ENCODE assay signal across 11 cellular contexts in genomic region chr1:224333939-224334701, GRCh38. TPM values are rescaled to one million over a fixed set of nuclear protein-coding genes. Genes with fewer than 3 reads are reported as not detected.
DNase-seq lines count a peak whose midpoint lies in the region; ATAC-seq and TF ChIP-seq lines count a peak whose summit lies in the region.
"Had no signal": no experiment of that assay in that cellular context is flagged by ENCODE, and none has a peak within 500 bp of the region (broad histone marks: within the 10 kb centered on the region; RNA-seq: fewer than 3 reads in every experiment).

No MANE protein-coding gene starts in this region.

- H3K9me3 Mint-ChIP-seq in activated CD4-positive, alpha-beta T cell treated with anti-CD3 and anti-CD28 coated beads, Interleukin-2, amount 10 ng/mL, durations not matched to agents 7 days and 5 days: peaks cover 6% of the 10 kb centered on the region
- no peaks in the 10 kb centered on the region for H3K9me3 Mint-ChIP-seq in activated naive CD8-positive, alpha-beta T cell treated with anti-CD3 and anti-CD28 coated beads, Interleukin-2, amount 10 ng/mL, durations not matched to agents 7 days and 5 days
- H3K9me3 Mint-ChIP-seq in stimulated activated effector memory CD8-positive, alpha-beta T cell treated with anti-CD3 and anti-CD28 coated beads, Interleukin-12 subunit alpha, Interleukin-12 subunit beta, amount 100 ng/mL, for 72 hours: no peaks in the 10 kb centered on the region

- H3K9me3 ChIP-seq in gastroesophageal sphincter: no peaks in the 10 kb centered on the region
- H3K9me3 ChIP-seq: thoracic aorta had no signal

- H3K36me3 ChIP-seq in gastroesophageal sphincter: no peaks in the 10 kb centered on the region
- H3K36me3 ChIP-seq: thoracic aorta had no signal

- CTCF ChIA-PET in activated CD4-positive, alpha-beta T cell treated with anti-CD3 and anti-CD28 coated beads, Interleukin-2, amount 10 ng/mL, durations not matched to agents 7 days and 5 days (lab: Charles Lee): interaction anchor here (0.6 to 1.6 kb wide), 12 partner anchors 12 to 218 kb away, joined by 3 to 7 read pairs (median 3); no protein-coding TSS in a partner anchor

- H3K4me3 ChIP-seq in NB4 (ENCODE audit: low read depth, low read length) (no peak overlapping the region), gastroesophageal sphincter (no peak overlapping the region)
- H3K4me3 ChIP-seq: skin epidermis, thoracic aorta had no signal

- WGBS in gastroesophageal sphincter (ENCODE audit: low coverage in 1 of 2), 2 donors: 32 to 37% methylated on average over 4 to 5 of the region's 5 CpGs

- no peak for TF ChIP-seq CTCF in NB4 (IDR thresholded peaks at IDR 0.05; ENCODE audit: low read depth, low read length)
- no peak for TF ChIP-seq CTCF in gastroesophageal sphincter (IDR thresholded peaks at IDR 0.05)

- H3K27me3 ChIP-seq in gastroesophageal sphincter: peaks cover 6% of the 10 kb centered on the region

- no peak overlapping the region for H3K27ac ChIP-seq in gastroesophageal sphincter
- H3K27ac ChIP-seq: skin epidermis, thoracic aorta had no signal

- peak overlapping the region; percentile 21 for H3K27ac Mint-ChIP-seq in activated CD4-positive, alpha-beta T cell treated with anti-CD3 and anti-CD28 coated beads, Interleukin-2, amount 10 ng/mL, durations not matched to agents 7 days and 5 days
- peak overlapping the region; percentile 82 for H3K27ac Mint-ChIP-seq in activated naive CD8-positive, alpha-beta T cell treated with anti-CD3 and anti-CD28 coated beads, Interleukin-2, amount 10 ng/mL, durations not matched to agents 7 days and 5 days
- peak overlapping the region; percentile 53 for H3K27ac Mint-ChIP-seq in stimulated activated effector memory CD8-positive, alpha-beta T cell treated with anti-CD3 and anti-CD28 coated beads, Interleukin-12 subunit alpha, Interleukin-12 subunit beta, amount 100 ng/mL, for 72 hours

- POLR2A ChIA-PET in activated CD4-positive, alpha-beta T cell treated with anti-CD3 and anti-CD28 coated beads, Interleukin-2, amount 10 ng/mL, durations not matched to agents 7 days and 5 days (lab: Charles Lee): interaction anchor here (0.7 kb wide), 1 partner anchor 218 kb away, joined by 3 read pairs; no protein-coding TSS in a partner anchor
- POLR2A ChIA-PET in activated naive CD8-positive, alpha-beta T cell treated with anti-CD3 and anti-CD28 coated beads, Interleukin-2, amount 10 ng/mL, durations not matched to agents 7 days and 5 days (lab: Charles Lee): interaction anchor here (0.6 to 2.0 kb wide), 6 partner anchors 24 to 218 kb away, joined by 3 to 9 read pairs (median 3); partner anchors contain the start of gene DEGS1

- TF ChIP-seq POLR2A in NB4 (IDR thresholded peaks at IDR 0.05; ENCODE audit: extremely low read depth, insufficient read length) (no peak), gastroesophageal sphincter (IDR thresholded peaks at IDR 0.05) (no peak)

- H3K4me1 ChIP-seq in gastroesophageal sphincter: peaks cover 0 to 15% (median 8%) of the 10 kb centered on the region in 3 donors

- TF ChIP-seq EP300 in gastroesophageal sphincter (IDR thresholded peaks at IDR 0.05): no peak

- no peaks in the 10 kb centered on the region for H3K36me3 Mint-ChIP-seq in activated CD4-positive, alpha-beta T cell treated with anti-CD3 and anti-CD28 coated beads, Interleukin-2, amount 10 ng/mL, durations not matched to agents 7 days and 5 days (ENCODE audit: low read depth)
- peaks cover 4% of the 10 kb centered on the region for H3K36me3 Mint-ChIP-seq in activated naive CD8-positive, alpha-beta T cell treated with anti-CD3 and anti-CD28 coated beads, Interleukin-2, amount 10 ng/mL, durations not matched to agents 7 days and 5 days
- no peaks in the 10 kb centered on the region for H3K36me3 Mint-ChIP-seq in stimulated activated effector memory CD8-positive, alpha-beta T cell treated with anti-CD3 and anti-CD28 coated beads, Interleukin-12 subunit alpha, Interleukin-12 subunit beta, amount 100 ng/mL, for 72 hours

- H3K4me1 Mint-ChIP-seq in activated CD4-positive, alpha-beta T cell treated with anti-CD3 and anti-CD28 coated beads, Interleukin-2, amount 10 ng/mL, durations not matched to agents 7 days and 5 days: peaks cover 33% of the 10 kb centered on the region
- H3K4me1 Mint-ChIP-seq in activated naive CD8-positive, alpha-beta T cell treated with anti-CD3 and anti-CD28 coated beads, Interleukin-2, amount 10 ng/mL, durations not matched to agents 7 days and 5 days: peaks cover 27% of the 10 kb centered on the region
- peaks cover 22% of the 10 kb centered on the region for H3K4me1 Mint-ChIP-seq in stimulated activated effector memory CD8-positive, alpha-beta T cell treated with anti-CD3 and anti-CD28 coated beads, Interleukin-12 subunit alpha, Interleukin-12 subunit beta, amount 100 ng/mL, for 72 hours

- ATAC-seq in activated naive CD8-positive, alpha-beta T cell treated with anti-CD3 and anti-CD28 coated beads, Interleukin-2, amount 10 ng/mL, durations not matched to agents 7 days and 5 days (ENCODE audit: low read depth): no peak
- ATAC-seq in stimulated activated effector memory CD8-positive, alpha-beta T cell treated with anti-CD3 and anti-CD28 coated beads, Interleukin-12 subunit alpha, Interleukin-12 subunit beta, amount 100 ng/mL, for 72 hours: peak; percentile 57
- ATAC-seq in gastroesophageal sphincter: no peak
- no peak for ATAC-seq in HG03432 (IDR thresholded peaks at IDR 0.05; ENCODE audit: unreplicated experiment)
- ATAC-seq in HG02938 (IDR thresholded peaks at IDR 0.05; ENCODE audit: unreplicated experiment): no peak

- peaks cover 2% of the 10 kb centered on the region for H3K27me3 Mint-ChIP-seq in activated CD4-positive, alpha-beta T cell treated with anti-CD3 and anti-CD28 coated beads, Interleukin-2, amount 10 ng/mL, durations not matched to agents 7 days and 5 days
- H3K27me3 Mint-ChIP-seq in activated naive CD8-positive, alpha-beta T cell treated with anti-CD3 and anti-CD28 coated beads, Interleukin-2, amount 10 ng/mL, durations not matched to agents 7 days and 5 days: peaks cover 2% of the 10 kb centered on the region

- DNase-seq in activated CD4-positive, alpha-beta T cell treated with anti-CD3 and anti-CD28 coated beads, Interleukin-2, amount 10 ng/mL, durations not matched to agents 7 days and 5 days: no peak
- no peak for DNase-seq in activated CD4-positive, alpha-beta T cell treated with anti-CD3 and anti-CD28 coated beads for 4 hours
- DNase-seq in NB4 (ENCODE audit: low read depth): peak; percentile 44
- DNase-seq in activated naive CD8-positive, alpha-beta T cell treated with anti-CD3 and anti-CD28 coated beads, Interleukin-2, amount 10 ng/mL, durations not matched to agents 7 days and 5 days: no peak
- no peak for DNase-seq in stimulated activated effector memory CD8-positive, alpha-beta T cell treated with anti-CD3 and anti-CD28 coated beads, Interleukin-12 subunit alpha, Interleukin-12 subunit beta, amount 100 ng/mL, for 72 hours (ENCODE audit: low spot score in 2 of 2)
- DNase-seq: effector CD8-positive, alpha-beta T cell had no signal

- H3K4me3 Mint-ChIP-seq in activated CD4-positive, alpha-beta T cell treated with anti-CD3 and anti-CD28 coated beads, Interleukin-2, amount 10 ng/mL, durations not matched to agents 7 days and 5 days: no peak overlapping the region
- H3K4me3 Mint-ChIP-seq in activated naive CD8-positive, alpha-beta T cell treated with anti-CD3 and anti-CD28 coated beads, Interleukin-2, amount 10 ng/mL, durations not matched to agents 7 days and 5 days: peak overlapping the region; percentile 56
- peak overlapping the region; percentile 19 for H3K4me3 Mint-ChIP-seq in stimulated activated effector memory CD8-positive, alpha-beta T cell treated with anti-CD3 and anti-CD28 coated beads, Interleukin-12 subunit alpha, Interleukin-12 subunit beta, amount 100 ng/mL, for 72 hours

RNA-seq across cellular contexts. Expression of gene NVL, which starts 4.1 kb away (rescaled TPM):
- 10 to 100 TPM; 41.6 to 43.5 TPM for total RNA-seq in activated CD4-positive, alpha-beta T cell treated with anti-CD3 and anti-CD28 coated beads, Interleukin-2, amount 10 ng/mL, durations not matched to agents 7 days and 5 days
- total RNA-seq in activated naive CD8-positive, alpha-beta T cell treated with anti-CD3 and anti-CD28 coated beads, Interleukin-2, amount 10 ng/mL, durations not matched to agents 7 days and 5 days: 10 to 100 TPM; 44.1 to 52.7 TPM
- 10 to 100 TPM; 11.7 to 40.5 (median 15.4) TPM for total RNA-seq in gastroesophageal sphincter

RNA-seq across cellular contexts. Expression of gene CNIH4, which starts 22.6 kb away (rescaled TPM):
- 10 to 100 TPM; 37.0 to 39.5 TPM for total RNA-seq in activated CD4-positive, alpha-beta T cell treated with anti-CD3 and anti-CD28 coated beads, Interleukin-2, amount 10 ng/mL, durations not matched to agents 7 days and 5 days
- total RNA-seq in activated naive CD8-positive, alpha-beta T cell treated with anti-CD3 and anti-CD28 coated beads, Interleukin-2, amount 10 ng/mL, durations not matched to agents 7 days and 5 days: 10 to 100 TPM; 42.3 to 43.1 TPM
- total RNA-seq in gastroesophageal sphincter: 10 to 100 TPM; 35.3 to 63.4 (median 41.5) TPM

Comparison
In these comparisons a context has a peak if more than half of its experiments do, and no peak if none do; other contexts are left out.
1. H3K27ac Mint-ChIP-seq: peak in every context shown above with its lines; median percentile 82 in activated naive CD8-positive, alpha-beta T cell treated with anti-CD3 and anti-CD28 coated beads, Interleukin-2, amount 10 ng/mL, durations not matched to agents 7 days and 5 days; 53 in stimulated activated effector memory CD8-positive, alpha-beta T cell treated with anti-CD3 and anti-CD28 coated beads, Interleukin-12 subunit alpha, Interleukin-12 subunit beta, amount 100 ng/mL, for 72 hours; 21 in activated CD4-positive, alpha-beta T cell treated with anti-CD3 and anti-CD28 coated beads, Interleukin-2, amount 10 ng/mL, durations not matched to agents 7 days and 5 days.